In the genomic region with DNA sequence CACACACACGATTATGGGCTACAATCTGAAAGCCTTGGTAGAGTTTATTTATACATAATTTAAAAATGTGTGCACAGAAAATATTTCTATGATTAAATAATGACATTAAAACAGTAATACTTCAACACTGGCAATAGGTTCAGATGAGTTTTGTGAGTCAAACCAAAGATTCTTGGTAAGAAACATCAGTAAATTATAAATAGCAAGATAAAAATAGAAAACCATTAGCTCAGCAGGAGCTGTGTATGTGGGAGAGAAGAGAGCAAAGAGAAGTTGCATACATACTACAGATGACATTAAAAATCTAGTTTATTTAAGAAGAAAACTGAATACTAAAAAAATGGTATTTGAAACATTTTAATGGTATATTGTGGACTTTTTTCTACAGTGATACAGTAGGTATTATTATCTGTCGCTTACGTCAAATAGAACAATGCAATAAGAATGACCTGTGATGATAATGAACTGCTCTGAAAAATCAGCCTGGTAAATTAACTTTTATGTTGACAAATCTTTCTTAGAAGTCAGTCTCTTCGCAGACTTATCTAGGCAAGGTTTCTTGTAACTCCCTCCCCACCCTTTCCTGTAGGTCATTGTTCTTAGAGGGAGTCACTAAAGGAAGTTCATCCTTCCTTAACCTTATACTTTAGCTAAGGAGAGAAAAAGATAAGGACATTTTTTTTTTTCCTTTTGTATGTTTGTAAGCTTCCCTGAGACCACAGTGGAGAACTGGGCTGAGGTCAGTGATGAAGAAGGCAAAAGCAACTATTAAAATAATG, we compare ENCODE assay signal across 19 cellular contexts.
DNase-seq lines count a peak whose midpoint lies in the region; ATAC-seq, FAIRE-seq and TF ChIP-seq lines count a peak whose summit lies in the region.
"Had no signal": no experiment of that assay in that cellular context is flagged by ENCODE, and none has a peak within 500 bp of the region (broad histone marks: within the 10 kb centered on the region; RNA-seq: fewer than 3 reads in every experiment).

No MANE protein-coding gene starts in this region.

- 25 to 35% (median 32%) methylated on average over 4 of the region's 4 CpGs for WGBS in heart left ventricle, 4 donors
- WGBS in aorta, 2 donors, result 19 to 31% methylated on average over 4 of the region's 4 CpGs

- no peaks in the 10 kb centered on the region for H3K9me3 ChIP-seq in heart left ventricle
- no peaks in the 10 kb centered on the region for H3K9me3 ChIP-seq in aorta (ENCODE audit: control insufficient read depth, low read length)
- H3K9me3 ChIP-seq: A549, HAP-1, tibial nerve had no signal

- no peak for TF ChIP-seq CTCF in heart left ventricle (IDR thresholded peaks at IDR 0.05)
- TF ChIP-seq CTCF in choroid plexus epithelial cell (conservative IDR thresholded peaks at IDR 0.05; ENCODE audit: low read depth, low read length), result no peak

- intact Hi-C loops in heart left ventricle (cut with DNase I) (loop anchor here in 7 of 10 donors (5.0 to 10.0 kb wide), 9 partner anchors 70 to 440 kb away; partner anchors contain the start of gene GJA1 (in 4 of the 7)), Right ventricle myocardium inferior (cut with DNase I) (loop anchor here (5.0 to 10.0 kb wide), 4 partner anchors 142 to 543 kb away; no protein-coding TSS in a partner anchor), aorta (cut with DNase I) (loop anchor here (5.0 to 10.0 kb wide), 3 partner anchors 37 to 140 kb away; no protein-coding TSS in a partner anchor)

- peak; percentile 79 for FAIRE-seq in islet of Langerhans (lab: Jason Lieb, UNC)
- FAIRE-seq: A549, D721Med had no signal

- ATAC-seq in heart left ventricle, result peak; percentile 58 to 79 (median 71)
- no peak for ATAC-seq in Right ventricle myocardium inferior
- peak; percentile 53 for ATAC-seq in aorta (ENCODE audit: low FRiP score)
- ATAC-seq: A549 had no signal

- POLR2A ChIA-PET in HEK293T (lab: Yijun Ruan, JAX), result no interaction called here

- H3K27me3 ChIP-seq in heart left ventricle (no peaks in the 10 kb centered on the region), aorta (ENCODE audit: control insufficient read depth in 1 of 2, insufficient read depth in 2 of 2, low read length in 1 of 2) (no peaks in the 10 kb centered on the region)
- H3K27me3 ChIP-seq: tibial nerve had no signal

- DNase-seq in heart left ventricle, result no peak
- no peak for DNase-seq in Right ventricle myocardium inferior (ENCODE audit: missing footprints)
- peak; percentile 79 for DNase-seq in choroid plexus epithelial cell (ENCODE audit: low read depth)
- DNase-seq in aorta, result no peak
- no peak for DNase-seq in HEK293T (ENCODE audit: extremely low spot score)
- no peak for DNase-seq in KG1 (lab: John Stamatoyannopoulos, UW)
- no peak for DNase-seq in COR-L47 (lab: John Stamatoyannopoulos, UW)
- DNase-seq: activated CD4-positive, CD25-positive, alpha-beta regulatory T cell treated with anti-CD3 and anti-CD28 coated beads, Interleukin-2, amount 50 U/mL, for 72 hours; activated T-cell treated with anti-CD3 and anti-CD28 coated beads for 4 hours; amniotic stem cell; effector CD8-positive, alpha-beta T cell; mammary epithelial cell; NCI-H1092 treated with DMSO at 0.1 percent for 48 hours; stimulated activated CD8-positive, alpha-beta memory T cell treated with anti-CD3 and anti-CD28 coated beads, Interleukin-4, amount 100 ng/mL, for 48 hours had no signal

- CTCF ChIA-PET in HEK293T (lab: Yijun Ruan, JAX), result no interaction called here

- H3K27ac ChIP-seq in heart left ventricle (peak overlapping the region in 10 of 12 donors; percentile 37 to 64 (median 54)), aorta (ENCODE audit: low read depth in 1 of 2, low read length in 2 of 2) (no peak overlapping the region)
- H3K27ac ChIP-seq: A549, tibial nerve had no signal

- H3K4me1 ChIP-seq in heart left ventricle, result peaks cover 0 to 23% (median 8%) of the 10 kb centered on the region in 12 donors
- peaks cover 0 to 5% of the 10 kb centered on the region in 2 donors for H3K4me1 ChIP-seq in aorta (ENCODE audit: control insufficient read depth in 1 of 2, insufficient read depth in 2 of 2, low read length in 2 of 2)
- H3K4me1 ChIP-seq: A549, HAP-1 had no signal

- H3K36me3 ChIP-seq in heart left ventricle, result no peaks in the 10 kb centered on the region
- H3K36me3 ChIP-seq in aorta (ENCODE audit: control insufficient read depth in 1 of 2, insufficient read depth in 2 of 2, low read length in 1 of 2), result no peaks in the 10 kb centered on the region
- H3K36me3 ChIP-seq: HAP-1, tibial nerve had no signal

- no peak for TF ChIP-seq POLR2A in heart left ventricle (IDR thresholded peaks at IDR 0.05)

- H3K4me3 ChIP-seq in heart left ventricle (no peak overlapping the region), choroid plexus epithelial cell (ENCODE audit: low read depth, low read length) (no peak overlapping the region), aorta (ENCODE audit: low read length in 2 of 2) (no peak overlapping the region)
- H3K4me3 ChIP-seq: A549, HAP-1, tibial nerve had no signal

TF ChIP-seq in HEK293T, 16 proteins besides CTCF, POLR2A, EP300 and RAD21:
- no peak for TF ChIP-seq SP1 (IDR thresholded peaks at IDR 0.05)
- TF ChIP-seq TARDBP (IDR thresholded peaks at IDR 0.05), result no peak
- no peak for TF ChIP-seq FOXM1 (IDR thresholded peaks at IDR 0.05; ENCODE audit: borderline replicate concordance)
- TF ChIP-seq LEF1 (IDR thresholded peaks at IDR 0.05; ENCODE audit: borderline replicate concordance), result no peak
- no peak for TF ChIP-seq PKNOX1 (IDR thresholded peaks at IDR 0.05)
- no peak for TF ChIP-seq FOXA1 (IDR thresholded peaks at IDR 0.05)
- TF ChIP-seq NFRKB (IDR thresholded peaks at IDR 0.05), result no peak
- TF ChIP-seq HDGF (IDR thresholded peaks at IDR 0.05; ENCODE audit: borderline replicate concordance), result no peak

Comparison
In these comparisons a context has a peak if more than half of its experiments do, and no peak if none do; other contexts are left out.
1. H3K27ac ChIP-seq: peak in heart left ventricle (10 of 12); none in aorta (0 of 2).